ENCODE assay signal across 31 cellular contexts in genomic region chr18:13760047-13760446, GRCh38.
"Had no signal": no experiment of that assay in that cellular context is flagged by ENCODE, and none has a peak within 500 bp of the region (broad histone marks: within the 10 kb centered on the region; RNA-seq: fewer than 3 reads in every experiment).

No MANE protein-coding gene starts in this region.

- H3K4me3 ChIP-seq: ascending aorta, cardiac muscle cell had no signal

- DNase-seq: activated CD4-positive, alpha-beta memory T cell treated with anti-CD3 and anti-CD28 coated beads, Interleukin-2, amount 10 ng/mL, durations not matched to agents 7 days and 5 days; activated CD4-positive, alpha-beta T cell treated with anti-CD3 and anti-CD28 coated beads for 1 hour; activated CD4-positive, alpha-beta T cell treated with anti-CD3 and anti-CD28 coated beads for 36 hours; activated CD4-positive, alpha-beta T cell treated with anti-CD3 and anti-CD28 coated beads for 48 hours; activated CD4-positive, alpha-beta T cell treated with anti-CD3 and anti-CD28 coated beads, Interleukin-2, amount 10 ng/mL, durations not matched to agents 7 days and 5 days; activated CD4-positive, alpha-beta T cell treated with anti-CD3 and anti-CD28 coated beads, Interleukin-2, amount 50 U/mL, for 48 hours; activated CD4-positive, CD25-positive, alpha-beta regulatory T cell; activated CD8-positive, alpha-beta memory T cell treated with anti-CD3 and anti-CD28 coated beads for 24 hours; activated CD8-positive, alpha-beta memory T cell treated with anti-CD3 and anti-CD28 coated beads, Interleukin-2, amount 10 ng/mL, durations not matched to agents 7 days and 5 days; activated CD8-positive, alpha-beta memory T cell treated with anti-CD3 and anti-CD28 coated beads, Interleukin-2, amount 50 U/mL, for 48 hours; activated CD8-positive, alpha-beta T cell treated with anti-CD3 and anti-CD28 coated beads, Interleukin-2, amount 10 ng/mL, durations not matched to agents 7 days and 5 days; activated effector memory CD4-positive, alpha-beta T cell treated with Interleukin-2 at 50 U/mL for 16 hours; activated gamma-delta T cell; activated naive CD4-positive, alpha-beta T cell treated with anti-CD3 and anti-CD28 coated beads, Interleukin-2, amount 10 ng/mL, durations not matched to agents 7 days and 5 days; activated naive CD4-positive, alpha-beta T cell treated with Interleukin-2 at 50 U/mL for 16 hours; activated naive CD8-positive, alpha-beta T cell treated with anti-CD3 and anti-CD28 coated beads, Interleukin-2, amount 10 ng/mL, durations not matched to agents 7 days and 5 days; activated naive CD8-positive, alpha-beta T cell treated with anti-CD3 and anti-CD28 coated beads, Interleukin-2, amount 50 U/mL, for 24 hours; activated T-cell treated with anti-CD3 and anti-CD28 coated beads, Interleukin-2, amount 50 U/mL, for 24 hours; activated T-cell treated with anti-CD3 and anti-CD28 coated beads, Interleukin-2, amount 50 U/mL, for 48 hours; amygdala; anterior cingulate cortex; caudate nucleus; cerebellar nuclear complex; T-helper 1 cell; T-helper 2 cell; T-helper 9 cell; WERI-Rb-1 had no signal

- ATAC-seq: activated CD4-positive, alpha-beta T cell treated with anti-CD3 and anti-CD28 coated beads for 36 hours; activated CD4-positive, CD25-positive, alpha-beta regulatory T cell treated with anti-CD3 and anti-CD28 coated beads, Interleukin-2, amount 50 U/mL, for 24 hours; activated CD8-positive, alpha-beta memory T cell treated with anti-CD3 and anti-CD28 coated beads, Interleukin-2, amount 10 ng/mL, durations not matched to agents 7 days and 5 days; activated CD8-positive, alpha-beta T cell treated with anti-CD3 and anti-CD28 coated beads, Interleukin-2, amount 10 ng/mL, durations not matched to agents 7 days and 5 days; activated naive CD8-positive, alpha-beta T cell treated with anti-CD3 and anti-CD28 coated beads, Interleukin-2, amount 50 U/mL, for 24 hours; WTC11 had no signal

- H3K27me3 ChIP-seq: ascending aorta, cardiac muscle cell had no signal

- H3K27ac ChIP-seq: ascending aorta, cardiac muscle cell, WERI-Rb-1 had no signal

- H3K4me1 ChIP-seq: ascending aorta had no signal
